8 cellular contexts compared by ENCODE assay signal in the genomic region with DNA sequence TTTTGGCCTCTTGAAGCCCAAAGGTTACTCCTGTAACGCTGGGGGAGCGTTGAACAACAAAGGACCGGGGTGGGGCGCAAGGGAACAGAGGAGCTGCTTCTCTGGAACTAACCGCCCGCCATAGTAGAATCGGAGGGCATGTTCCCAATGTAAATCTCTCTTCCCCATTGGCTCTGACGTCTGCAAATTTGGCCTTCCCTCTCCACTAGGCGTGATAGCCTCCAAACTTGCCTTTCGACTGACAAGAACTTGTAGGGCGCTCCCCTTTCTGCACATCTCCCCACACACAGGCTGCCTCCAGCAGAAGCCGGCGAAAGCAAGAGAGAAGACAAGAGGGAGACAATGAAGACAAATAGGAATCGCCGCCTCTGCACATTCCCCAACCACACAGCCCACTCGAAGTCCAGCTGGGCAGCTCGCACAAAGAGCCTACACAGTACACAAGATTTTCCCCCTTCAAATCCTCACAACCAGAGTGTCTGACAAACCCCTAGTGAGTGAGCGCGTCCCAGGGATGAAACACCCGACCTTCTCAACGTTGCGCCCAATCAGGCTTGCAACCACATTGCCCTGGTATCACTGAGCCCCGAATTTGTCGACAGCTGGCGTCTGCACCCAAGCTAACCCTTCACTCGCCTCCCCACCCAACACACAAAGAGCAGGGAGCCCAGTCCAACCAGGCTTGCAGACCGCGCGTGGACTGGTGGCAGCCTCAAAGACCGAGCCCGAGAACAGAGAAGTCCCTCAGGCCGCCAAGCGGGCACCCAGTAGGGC. TPM values are rescaled to one million over a fixed set of nuclear protein-coding genes. Genes with fewer than 3 reads are reported as not detected.
DNase-seq lines count a peak whose midpoint lies in the region; ATAC-seq and TF ChIP-seq lines count a peak whose summit lies in the region.

No MANE protein-coding gene starts in this region.

- H3K9me3 ChIP-seq in psoas muscle, result no peaks in the 10 kb centered on the region
- H3K9me3 ChIP-seq in PC-3 (ENCODE audit: low read length), result no peaks in the 10 kb centered on the region

- no peak overlapping the region for H3K9ac ChIP-seq in PC-3 (ENCODE audit: low read length)

- POLR2A ChIA-PET in activated CD4-positive, alpha-beta T cell treated with anti-CD3 and anti-CD28 coated beads, Interleukin-2, amount 10 ng/mL, durations not matched to agents 7 days and 5 days (lab: Charles Lee), result interaction anchor here (0.6 kb wide), 1 partner anchor 218 kb away, joined by 3 read pairs; no protein-coding TSS in a partner anchor
- POLR2A ChIA-PET in PC-3 (lab: Charles Lee; ENCODE audit: unreplicated experiment), result no interaction called here

- peaks cover 0 to 60% (median 14%) of the 10 kb centered on the region in 3 donors for H3K27me3 ChIP-seq in psoas muscle (ENCODE audit: insufficient read depth in 3 of 3, low read length in 2 of 3)
- H3K27me3 ChIP-seq in PC-3 (ENCODE audit: low read length), result no peaks in the 10 kb centered on the region

- CTCF ChIA-PET in activated CD4-positive, alpha-beta T cell treated with anti-CD3 and anti-CD28 coated beads, Interleukin-2, amount 10 ng/mL, durations not matched to agents 7 days and 5 days (lab: Charles Lee), result interaction anchor here (0.6 to 1.1 kb wide), 3 partner anchors 34 to 65 kb away, joined by 3 read pairs; no protein-coding TSS in a partner anchor
- CTCF ChIA-PET in PC-3 (lab: Charles Lee), result no interaction called here

- no peaks in the 10 kb centered on the region for H3K9me2 ChIP-seq in PC-3 (replicated peaks; ENCODE audit: low read length)

- H3K4me2 ChIP-seq in PC-3 (ENCODE audit: low read length), result no peak overlapping the region

- H3K27ac ChIP-seq in psoas muscle (no peak overlapping the region), PC-3 (ENCODE audit: low read length) (no peak overlapping the region)

- peaks cover 81% of the 10 kb centered on the region for H3K27me3 Mint-ChIP-seq in activated CD4-positive, alpha-beta T cell treated with anti-CD3 and anti-CD28 coated beads, Interleukin-2, amount 10 ng/mL, durations not matched to agents 7 days and 5 days

- peaks cover 45% of the 10 kb centered on the region for H3K4me1 Mint-ChIP-seq in activated CD4-positive, alpha-beta T cell treated with anti-CD3 and anti-CD28 coated beads, Interleukin-2, amount 10 ng/mL, durations not matched to agents 7 days and 5 days

- H3K79me2 ChIP-seq in PC-3 (ENCODE audit: low read length), result peaks cover 30% of the 10 kb centered on the region

- H3K9me3 Mint-ChIP-seq in activated CD4-positive, alpha-beta T cell treated with anti-CD3 and anti-CD28 coated beads, Interleukin-2, amount 10 ng/mL, durations not matched to agents 7 days and 5 days, result no peaks in the 10 kb centered on the region

- intact Hi-C loops in psoas muscle (cut with DNase I), result loop anchor here (5.0 to 10.0 kb wide), 6 partner anchors 463 to 1533 kb away; no protein-coding TSS in a partner anchor
- intact Hi-C loops in PC-3 (cut with micrococcal nuclease), result loop anchor here (5.0 to 10.0 kb wide), 6 partner anchors 603 to 1470 kb away; no protein-coding TSS in a partner anchor

- DNase-seq in GM10266 (ENCODE audit: extremely low spot score) (peak; percentile 15), fibroblast of villous mesenchyme (ENCODE audit: low read depth) (no peak), psoas muscle (peak; percentile 20 to 58), NCI-H2196 treated with DMSO at 0.1 percent for 48 hours (lab: John Stamatoyannopoulos, UW; ENCODE audit: unreplicated experiment) (no peak), PC-3 (no peak), OCI-M1 (lab: John Stamatoyannopoulos, UW) (no peak)
- no peak for DNase-seq in activated CD4-positive, alpha-beta T cell treated with anti-CD3 and anti-CD28 coated beads, Interleukin-2, amount 10 ng/mL, durations not matched to agents 7 days and 5 days

- H3K36me3 Mint-ChIP-seq in activated CD4-positive, alpha-beta T cell treated with anti-CD3 and anti-CD28 coated beads, Interleukin-2, amount 10 ng/mL, durations not matched to agents 7 days and 5 days (ENCODE audit: low read depth), result no peaks in the 10 kb centered on the region

- TF ChIP-seq CTCF in GM10266 (IDR thresholded peaks at IDR 0.05; ENCODE audit: control insufficient read depth, insufficient read depth, low read depth, missing control alignments) (no peak), fibroblast of villous mesenchyme (IDR thresholded peaks at IDR 0.05; ENCODE audit: insufficient read depth, low read depth, low read length) (no peak), psoas muscle (IDR thresholded peaks at IDR 0.05) (no peak), PC-3 (conservative IDR thresholded peaks at IDR 0.05; ENCODE audit: low read depth, low read length) (no peak)

- H3K4me3 ChIP-seq in fibroblast of villous mesenchyme (ENCODE audit: low read depth, low read length) (peak overlapping the region; percentile 12), psoas muscle (peak overlapping the region; percentile 68), PC-3 (ENCODE audit: low read length) (no peak overlapping the region)

- H3F3A ChIP-seq in PC-3 (ENCODE audit: low read length, unreplicated experiment), result no peaks in the 10 kb centered on the region

- peak overlapping the region; percentile 42 for H3K4me3 Mint-ChIP-seq in activated CD4-positive, alpha-beta T cell treated with anti-CD3 and anti-CD28 coated beads, Interleukin-2, amount 10 ng/mL, durations not matched to agents 7 days and 5 days

- BruUV-seq in PC-3 (replicated peaks; lab: Mats Ljungman, UMichigan), result no TSS peak

- H3K36me3 ChIP-seq in psoas muscle (ENCODE audit: insufficient read depth in 1 of 2, low read depth in 1 of 2) (no peaks in the 10 kb centered on the region), PC-3 (ENCODE audit: low read depth, low read length) (no peaks in the 10 kb centered on the region)

- 52 to 62% (median 54%) methylated on average over 33 of the region's 33 CpGs for WGBS in psoas muscle, 3 donors

- H3K4me1 ChIP-seq in psoas muscle (peaks cover 25% of the 10 kb centered on the region), PC-3 (ENCODE audit: insufficient read depth, low read length) (peaks cover 23% of the 10 kb centered on the region)

- H3K27ac Mint-ChIP-seq in activated CD4-positive, alpha-beta T cell treated with anti-CD3 and anti-CD28 coated beads, Interleukin-2, amount 10 ng/mL, durations not matched to agents 7 days and 5 days, result no peak overlapping the region

- no peak overlapping the region for H2AFZ ChIP-seq in PC-3 (ENCODE audit: low read length)

- H4K20me1 ChIP-seq in PC-3 (ENCODE audit: low read length), result no peaks in the 10 kb centered on the region

- no peak for ATAC-seq in psoas muscle
- no peak for ATAC-seq in PC-3
- ATAC-seq in HG03521 (IDR thresholded peaks at IDR 0.05; ENCODE audit: unreplicated experiment), result no peak

RNA-seq across cellular contexts. Expression of a gene that starts 1.5 kb away (rescaled TPM):
- total RNA-seq in activated CD4-positive, alpha-beta T cell treated with anti-CD3 and anti-CD28 coated beads, Interleukin-2, amount 10 ng/mL, durations not matched to agents 7 days and 5 days, result not detected
- total RNA-seq in fibroblast of villous mesenchyme, result 1,107 and 1,335 TPM in 2 replicates
- total RNA-seq in psoas muscle, result 10 to 100 TPM in 3 of 4 donors, 1 to 10 TPM in 1; 5.9 to 23.2 (median 18.7) TPM
- 1 to 10 TPM; 2.7 to 5.4 (median 4.6) TPM for polyA plus RNA-seq in psoas muscle
- 24.2 and 41.2 TPM in 2 replicates for total RNA-seq in PC-3 (2014; rRNA removed)

RNA-seq across cellular contexts. Expression of a gene that starts 36.2 kb away (rescaled TPM):
- total RNA-seq in activated CD4-positive, alpha-beta T cell treated with anti-CD3 and anti-CD28 coated beads, Interleukin-2, amount 10 ng/mL, durations not matched to agents 7 days and 5 days, result 100 to 1,000 TPM; 397 to 403 TPM
- 114 and 120 TPM in 2 replicates for total RNA-seq in fibroblast of villous mesenchyme
- 100 to 1,000 TPM; 224 to 466 (median 320) TPM for total RNA-seq in psoas muscle
- 100 to 1,000 TPM; 324 to 404 (median 372) TPM for polyA plus RNA-seq in psoas muscle
- 160 and 172 TPM in 2 replicates for total RNA-seq in PC-3 (2014; rRNA removed)

Comparison
In these comparisons a context has a peak if more than half of its experiments do, and no peak if none do; other contexts are left out.
1. DNase-seq: peak in GM10266 (single experiment) and psoas muscle (2 of 2); none in activated CD4-positive, alpha-beta T cell treated with anti-CD3 and anti-CD28 coated beads, Interleukin-2, amount 10 ng/mL, durations not matched to agents 7 days and 5 days (single experiment), fibroblast of villous mesenchyme (single experiment), NCI-H2196 treated with DMSO at 0.1 percent for 48 hours (single experiment), PC-3 (single experiment) and OCI-M1 (single experiment).
2. RNA of a gene that starts 1.5 kb away (total RNA-seq): 1,107 to 1,335 TPM in fibroblast of villous mesenchyme; 24.2 to 41.2 TPM in PC-3, 5.9 to 23.2 TPM in psoas muscle and not detected in activated CD4-positive, alpha-beta T cell treated with anti-CD3 and anti-CD28 coated beads, Interleukin-2, amount 10 ng/mL, durations not matched to agents 7 days and 5 days; every median in the first group is over 10 times any median in the second.